In the genomic region with DNA sequence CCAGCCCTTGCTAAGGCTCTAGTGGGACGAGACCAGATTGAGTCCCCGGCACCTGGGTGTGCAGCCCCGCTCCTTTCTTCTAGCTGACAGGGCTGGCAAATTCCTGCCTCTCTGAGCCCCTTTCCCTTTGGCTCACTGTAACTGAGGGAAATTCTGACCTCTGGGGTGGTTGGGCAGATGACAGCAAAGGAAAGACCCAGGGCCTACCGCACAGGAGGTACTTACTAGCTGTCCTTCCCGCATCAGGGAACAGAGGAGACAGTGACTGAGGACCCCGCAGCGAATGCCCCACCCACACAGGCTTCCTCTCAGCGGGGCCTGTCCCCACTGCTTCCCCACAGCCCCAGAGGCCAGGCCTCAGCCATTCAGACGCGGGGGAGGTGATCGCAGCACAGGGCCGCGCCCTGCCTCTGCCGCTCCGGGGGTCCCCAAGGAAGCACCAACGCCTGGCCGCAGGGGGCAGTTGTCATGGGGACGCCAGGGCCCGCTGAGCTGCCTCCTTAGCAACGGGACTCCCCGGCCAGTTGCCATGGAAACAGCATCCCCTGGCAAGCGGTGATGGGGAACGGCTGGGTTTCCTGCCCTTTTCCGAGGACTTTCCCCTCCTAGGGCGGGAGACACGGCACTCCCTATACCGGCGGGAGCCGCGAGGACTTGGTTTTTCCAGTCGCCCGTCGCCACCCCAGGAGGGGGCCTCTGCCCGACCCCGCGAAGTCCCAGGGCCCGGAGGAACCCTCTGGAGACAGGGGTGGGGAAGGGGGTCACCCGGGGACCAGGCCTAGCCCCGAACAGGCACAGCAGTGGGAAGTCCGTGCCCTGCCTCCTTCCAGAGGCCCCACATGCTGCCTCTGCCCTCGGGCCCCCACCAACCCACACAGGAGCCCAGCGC, we compare ENCODE assay signal across 12 cellular contexts. TPM values are rescaled to one million over a fixed set of nuclear protein-coding genes. Genes with fewer than 3 reads are reported as not detected.
DNase-seq lines count a peak whose midpoint lies in the region; ATAC-seq and TF ChIP-seq lines count a peak whose summit lies in the region.
"Had no signal": no experiment of that assay in that cellular context is flagged by ENCODE, and none has a peak within 500 bp of the region (broad histone marks: within the 10 kb centered on the region; RNA-seq: fewer than 3 reads in every experiment).

No MANE protein-coding gene starts in this region.

- H3K4me3 ChIP-seq in mesodermal cell (ENCODE audit: extremely low read depth, insufficient read depth, low read length, poor library complexity, severe bottlenecking) = no peak overlapping the region

- H3K27me3 Mint-ChIP-seq in IgD-negative memory B cell (peaks cover 6% of the 10 kb centered on the region), chondrocyte (ENCODE audit: low read depth) (peaks cover 2% of the 10 kb centered on the region)

- H3K4me3 Mint-ChIP-seq in IgD-negative memory B cell (peak overlapping the region in 2 of 4 donors; percentile 34 to 52), chondrocyte (ENCODE audit: unreplicated experiment) (no peak overlapping the region)

- H3K9me3 Mint-ChIP-seq in IgD-negative memory B cell = peaks cover 0 to 1% (median 0%) of the 10 kb centered on the region in 3 donors
- H3K9me3 Mint-ChIP-seq in chondrocyte (ENCODE audit: low read depth) = no peaks in the 10 kb centered on the region

- ATAC-seq in GM19463 (IDR thresholded peaks at IDR 0.05; ENCODE audit: unreplicated experiment) = no peak
- ATAC-seq in GM21717 (IDR thresholded peaks at IDR 0.05; ENCODE audit: unreplicated experiment) = no peak

- peak overlapping the region in 2 of 3 donors; percentile 53 to 78 for H3K27ac Mint-ChIP-seq in IgD-negative memory B cell
- H3K27ac Mint-ChIP-seq in chondrocyte (ENCODE audit: unreplicated experiment) = no peak overlapping the region

- H3K4me1 ChIP-seq in mesodermal cell (ENCODE audit: control insufficient read depth, insufficient read depth, low read length, poor library complexity, severe bottlenecking) = no peaks in the 10 kb centered on the region

- no peaks in the 10 kb centered on the region for H3K36me3 ChIP-seq in mesodermal cell (ENCODE audit: control insufficient read depth, insufficient read depth, low read length)

- in situ Hi-C loops in G401 (cut with HindIII; ENCODE audit: low sequenced_read_pairs) = no loop called here

- peaks cover 6 to 12% (median 7%) of the 10 kb centered on the region in 3 donors for H3K4me1 Mint-ChIP-seq in IgD-negative memory B cell
- H3K4me1 Mint-ChIP-seq in chondrocyte (ENCODE audit: low read depth) = no peaks in the 10 kb centered on the region

- 23 to 29% methylated on average over 26 to 30 of the region's 42 CpGs for WGBS in mesodermal cell (ENCODE audit: insufficient coverage in 2 of 2), 2 experiments

- H3K36me3 Mint-ChIP-seq in IgD-negative memory B cell = peaks cover 1% of the 10 kb centered on the region
- no peaks in the 10 kb centered on the region for H3K36me3 Mint-ChIP-seq in chondrocyte (ENCODE audit: low read depth)

- DNase-seq in G401 (ENCODE audit: low spot score) = peak; percentile 50
- peak; percentile 92 for DNase-seq in chondrocyte (ENCODE audit: low spot score)
- DNase-seq in activated CD4-positive, alpha-beta T cell treated with anti-CD3 and anti-CD28 coated beads, Interleukin-2, amount 50 U/mL, for 4 hours = no peak
- no peak for DNase-seq in RPMI8226
- DNase-seq: EL, NCI-H446 treated with DMSO at 0.1 percent for 48 hours had no signal

- H3K9me3 ChIP-seq in mesodermal cell (ENCODE audit: control insufficient read depth, low read length) = no peaks in the 10 kb centered on the region

- no peak for TF ChIP-seq CTCF in chondrocyte (IDR thresholded peaks at IDR 0.05)

- H3K27ac ChIP-seq in mesodermal cell (ENCODE audit: low read depth, low read length, severe bottlenecking) = peak overlapping the region; percentile 41
- H3K27ac ChIP-seq: VCaP had no signal

RNA-seq across cellular contexts. Expression of gene HCN4, which starts 50.1 kb away (rescaled TPM):
- total RNA-seq in G401 (2014; rRNA removed; shearing (Covaris generic)) = not detected in 2 replicates
- not detected for polyA plus RNA-seq in IgD-negative memory B cell
- 0.05 TPM in 2 of 3 replicates, not detected in the other for total RNA-seq in chondrocyte
- 1.3 TPM for polyA plus RNA-seq in mesodermal cell (2013, experiment 1 of 2)
- polyA plus RNA-seq in mesodermal cell (2013, experiment 2 of 2) = 1.6 TPM
- total RNA-seq: osteocyte had no signal

Comparison
In these comparisons a context has a peak if more than half of its experiments do, and no peak if none do; other contexts are left out.
1. DNase-seq: peak in G401 (single experiment) and chondrocyte (single experiment); none in activated CD4-positive, alpha-beta T cell treated with anti-CD3 and anti-CD28 coated beads, Interleukin-2, amount 50 U/mL, for 4 hours (0 of 2) and RPMI8226 (single experiment).